In genomic region chr1:67685067-67685557, GRCh38 we compare ENCODE assay signal across 1 cellular context.
TF ChIP-seq lines count a peak whose summit lies in the region.

GADD45A (plus strand) TSS chr1:67685201; CDS start chr1:67685495, 294 bp downstream.

TF ChIP-seq in HepG2, 621 proteins besides CTCF, POLR2A, EP300 and RAD21 (continued from another document and continues in another):
- TF ChIP-seq, protein P1, sequence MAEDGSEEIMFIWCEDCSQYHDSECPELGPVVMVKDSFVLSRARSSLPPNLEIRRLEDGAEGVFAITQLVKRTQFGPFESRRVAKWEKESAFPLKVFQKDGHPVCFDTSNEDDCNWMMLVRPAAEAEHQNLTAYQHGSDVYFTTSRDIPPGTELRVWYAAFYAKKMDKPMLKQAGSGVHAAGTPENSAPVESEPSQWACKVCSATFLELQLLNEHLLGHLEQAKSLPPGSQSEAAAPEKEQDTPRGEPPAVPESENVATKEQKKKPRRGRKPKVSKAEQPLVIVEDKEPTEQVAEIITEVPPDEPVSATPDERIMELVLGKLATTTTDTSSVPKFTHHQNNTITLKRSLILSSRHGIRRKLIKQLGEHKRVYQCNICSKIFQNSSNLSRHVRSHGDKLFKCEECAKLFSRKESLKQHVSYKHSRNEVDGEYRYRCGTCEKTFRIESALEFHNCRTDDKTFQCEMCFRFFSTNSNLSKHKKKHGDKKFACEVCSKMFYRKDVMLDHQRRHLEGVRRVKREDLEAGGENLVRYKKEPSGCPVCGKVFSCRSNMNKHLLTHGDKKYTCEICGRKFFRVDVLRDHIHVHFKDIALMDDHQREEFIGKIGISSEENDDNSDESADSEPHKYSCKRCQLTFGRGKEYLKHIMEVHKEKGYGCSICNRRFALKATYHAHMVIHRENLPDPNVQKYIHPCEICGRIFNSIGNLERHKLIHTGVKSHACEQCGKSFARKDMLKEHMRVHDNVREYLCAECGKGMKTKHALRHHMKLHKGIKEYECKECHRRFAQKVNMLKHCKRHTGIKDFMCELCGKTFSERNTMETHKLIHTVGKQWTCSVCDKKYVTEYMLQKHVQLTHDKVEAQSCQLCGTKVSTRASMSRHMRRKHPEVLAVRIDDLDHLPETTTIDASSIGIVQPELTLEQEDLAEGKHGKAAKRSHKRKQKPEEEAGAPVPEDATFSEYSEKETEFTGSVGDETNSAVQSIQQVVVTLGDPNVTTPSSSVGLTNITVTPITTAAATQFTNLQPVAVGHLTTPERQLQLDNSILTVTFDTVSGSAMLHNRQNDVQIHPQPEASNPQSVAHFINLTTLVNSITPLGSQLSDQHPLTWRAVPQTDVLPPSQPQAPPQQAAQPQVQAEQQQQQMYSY (CRISPR knock-in tag; IDR thresholded peaks at IDR 0.05): peak; percentile 11; the same call in 1 of the 2 replicates
- TF ChIP-seq, protein P2, sequence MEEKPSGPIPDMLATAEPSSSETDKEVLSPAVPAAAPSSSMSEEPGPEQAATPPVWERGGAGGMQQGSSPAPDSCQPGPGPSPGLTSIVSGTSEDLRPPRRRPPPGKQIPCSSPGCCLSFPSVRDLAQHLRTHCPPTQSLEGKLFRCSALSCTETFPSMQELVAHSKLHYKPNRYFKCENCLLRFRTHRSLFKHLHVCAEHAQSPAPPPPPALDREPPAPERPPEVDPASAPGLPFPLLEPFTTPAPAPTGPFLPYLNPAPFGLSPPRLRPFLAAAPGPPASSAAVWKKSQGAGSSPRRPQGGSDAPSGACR (CRISPR knock-in tag; IDR thresholded peaks at IDR 0.05): peak; percentile 57; the same call in 1 of the 2 replicates
- TF ChIP-seq ZSCAN22 (CRISPR knock-in tag; IDR thresholded peaks at IDR 0.05) (no peak), ZNF598 (CRISPR knock-in tag; IDR thresholded peaks at IDR 0.05; ENCODE audit: borderline replicate concordance) (peak; percentile 77; the same call in 1 of the 2 replicates), PBX2 (CRISPR knock-in tag; IDR thresholded peaks at IDR 0.05) (no peak), RARA (CRISPR knock-in tag; IDR thresholded peaks at IDR 0.05) (peak; percentile 67), TRAFD1 (CRISPR knock-in tag; IDR thresholded peaks at IDR 0.05; ENCODE audit: borderline replicate concordance) (no peak), ZNF543 (CRISPR knock-in tag; IDR thresholded peaks at IDR 0.05) (peak; percentile 70; the same call in 1 of the 2 replicates), SOX13 (IDR thresholded peaks at IDR 0.05) (peak; percentile 40; the same call in 1 of the 2 replicates), SOX13 (CRISPR knock-in tag; conservative IDR thresholded peaks at IDR 0.05 in 1 of 2, IDR thresholded peaks at IDR 0.05 in 1 of 2) (peak; percentile 53 to 63; a peak in 2 of 4 replicates), KDM3A (CRISPR knock-in tag; IDR thresholded peaks at IDR 0.05; ENCODE audit: low read depth) (peak; percentile 84; the same call in 1 of the 2 replicates), SCMH1 (CRISPR knock-in tag; IDR thresholded peaks at IDR 0.05; ENCODE audit: borderline replicate concordance) (no peak), ZBED4 (CRISPR knock-in tag; IDR thresholded peaks at IDR 0.05; ENCODE audit: borderline replicate concordance) (peak; percentile 86; the same call in 1 of the 2 replicates), EZH2 (conservative IDR thresholded peaks at IDR 0.05; ENCODE audit: low read depth, low read length) (no peak), SOX6 (IDR thresholded peaks at IDR 0.05) (no peak), SOX6 (CRISPR knock-in tag; IDR thresholded peaks at IDR 0.05) (peak; percentile 68), CHCHD3 (CRISPR knock-in tag; IDR thresholded peaks at IDR 0.05) (peak; percentile 66; the same call in 1 of the 2 replicates), ZNF34 (CRISPR knock-in tag; IDR thresholded peaks at IDR 0.05; ENCODE audit: borderline replicate concordance) (no peak), CEBPB (IDR thresholded peaks at IDR 0.05; ENCODE audit: borderline replicate concordance, low read depth, low read length) (no peak), MIER3 (CRISPR knock-in tag; IDR thresholded peaks at IDR 0.05; ENCODE audit: borderline replicate concordance) (peak; percentile 82; the same call in 1 of the 2 replicates), KMT2A (CRISPR knock-in tag; IDR thresholded peaks at IDR 0.05) (peak; percentile 82), KLF16 (CRISPR knock-in tag; IDR thresholded peaks at IDR 0.05) (peak in 1 of 2 experiments; percentile 88; a peak in 2 of 4 replicates), KAT7 (CRISPR knock-in tag; IDR thresholded peaks at IDR 0.05; ENCODE audit: borderline replicate concordance) (peak; percentile 96), ZFP82 (CRISPR knock-in tag; IDR thresholded peaks at IDR 0.05; ENCODE audit: borderline replicate concordance) (peak; percentile 93; the same call in 1 of the 2 replicates), HNF4G (IDR thresholded peaks at IDR 0.05; ENCODE audit: borderline replicate concordance, low read depth, low read length) (0 out of 2 replicates have a peak, but pooled peaks have one; percentile 37), HNF4G (CRISPR knock-in tag; IDR thresholded peaks at IDR 0.05; ENCODE audit: borderline replicate concordance, low read depth) (peak; percentile 62; the same call in 1 of the 2 replicates), HNRNPUL1 (IDR thresholded peaks at IDR 0.05; ENCODE audit: low read depth, low read length) (peak; percentile 39; the same call in 1 of the 2 replicates), ZNF33A (CRISPR knock-in tag; IDR thresholded peaks at IDR 0.05; ENCODE audit: borderline replicate concordance) (0 out of 2 replicates have a peak, but pooled peaks have one; percentile 36), ZNF616 (CRISPR knock-in tag; IDR thresholded peaks at IDR 0.05; ENCODE audit: low read depth) (0 out of 2 replicates have a peak, but pooled peaks have one; percentile 73), GTF2F1 (IDR thresholded peaks at IDR 0.05; ENCODE audit: low read length) (peak; percentile 90), ZNF580 (CRISPR knock-in tag; IDR thresholded peaks at IDR 0.05; ENCODE audit: borderline replicate concordance, low read depth) (peak; percentile 97; the same call in 1 of the 2 replicates), TSC22D2 (CRISPR knock-in tag; IDR thresholded peaks at IDR 0.05; ENCODE audit: borderline replicate concordance) (peak; percentile 95), MYNN (CRISPR knock-in tag; IDR thresholded peaks at IDR 0.05; ENCODE audit: low read depth) (peak; percentile 58; the same call in 1 of the 2 replicates), ZNF333 (CRISPR knock-in tag; IDR thresholded peaks at IDR 0.05; ENCODE audit: borderline replicate concordance) (peak; percentile 77; the same call in 1 of the 2 replicates), BORCS8-MEF2B (CRISPR knock-in tag; IDR thresholded peaks at IDR 0.05) (peak; percentile 87; the same call in 1 of the 2 replicates), ZNF501 (CRISPR knock-in tag; IDR thresholded peaks at IDR 0.05) (peak; percentile 75), ZNF329 (CRISPR knock-in tag; IDR thresholded peaks at IDR 0.05; ENCODE audit: low read depth) (0 out of 2 replicates have a peak, but pooled peaks have one; percentile 15), ERF (CRISPR knock-in tag; IDR thresholded peaks at IDR 0.05) (peak; percentile 93), ZMAT3 (CRISPR knock-in tag; conservative IDR thresholded peaks at IDR 0.05) (peak; percentile 88), SIN3B (IDR thresholded peaks at IDR 0.05; ENCODE audit: low read length) (no peak), ZNF224 (CRISPR knock-in tag; IDR thresholded peaks at IDR 0.05) (no peak)
- TF ChIP-seq, protein P3, sequence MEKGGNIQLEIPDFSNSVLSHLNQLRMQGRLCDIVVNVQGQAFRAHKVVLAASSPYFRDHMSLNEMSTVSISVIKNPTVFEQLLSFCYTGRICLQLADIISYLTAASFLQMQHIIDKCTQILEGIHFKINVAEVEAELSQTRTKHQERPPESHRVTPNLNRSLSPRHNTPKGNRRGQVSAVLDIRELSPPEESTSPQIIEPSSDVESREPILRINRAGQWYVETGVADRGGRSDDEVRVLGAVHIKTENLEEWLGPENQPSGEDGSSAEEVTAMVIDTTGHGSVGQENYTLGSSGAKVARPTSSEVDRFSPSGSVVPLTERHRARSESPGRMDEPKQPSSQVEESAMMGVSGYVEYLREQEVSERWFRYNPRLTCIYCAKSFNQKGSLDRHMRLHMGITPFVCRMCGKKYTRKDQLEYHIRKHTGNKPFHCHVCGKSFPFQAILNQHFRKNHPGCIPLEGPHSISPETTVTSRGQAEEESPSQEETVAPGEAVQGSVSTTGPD (CRISPR knock-in tag; IDR thresholded peaks at IDR 0.05): peak; percentile 68; the same call in 1 of the 2 replicates
- TF ChIP-seq, protein P4, sequence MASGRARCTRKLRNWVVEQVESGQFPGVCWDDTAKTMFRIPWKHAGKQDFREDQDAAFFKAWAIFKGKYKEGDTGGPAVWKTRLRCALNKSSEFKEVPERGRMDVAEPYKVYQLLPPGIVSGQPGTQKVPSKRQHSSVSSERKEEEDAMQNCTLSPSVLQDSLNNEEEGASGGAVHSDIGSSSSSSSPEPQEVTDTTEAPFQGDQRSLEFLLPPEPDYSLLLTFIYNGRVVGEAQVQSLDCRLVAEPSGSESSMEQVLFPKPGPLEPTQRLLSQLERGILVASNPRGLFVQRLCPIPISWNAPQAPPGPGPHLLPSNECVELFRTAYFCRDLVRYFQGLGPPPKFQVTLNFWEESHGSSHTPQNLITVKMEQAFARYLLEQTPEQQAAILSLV (CRISPR knock-in tag; IDR thresholded peaks at IDR 0.05; ENCODE audit: borderline replicate concordance): peak; percentile 66; the same call in 1 of the 2 replicates
- TF ChIP-seq, protein P5, sequence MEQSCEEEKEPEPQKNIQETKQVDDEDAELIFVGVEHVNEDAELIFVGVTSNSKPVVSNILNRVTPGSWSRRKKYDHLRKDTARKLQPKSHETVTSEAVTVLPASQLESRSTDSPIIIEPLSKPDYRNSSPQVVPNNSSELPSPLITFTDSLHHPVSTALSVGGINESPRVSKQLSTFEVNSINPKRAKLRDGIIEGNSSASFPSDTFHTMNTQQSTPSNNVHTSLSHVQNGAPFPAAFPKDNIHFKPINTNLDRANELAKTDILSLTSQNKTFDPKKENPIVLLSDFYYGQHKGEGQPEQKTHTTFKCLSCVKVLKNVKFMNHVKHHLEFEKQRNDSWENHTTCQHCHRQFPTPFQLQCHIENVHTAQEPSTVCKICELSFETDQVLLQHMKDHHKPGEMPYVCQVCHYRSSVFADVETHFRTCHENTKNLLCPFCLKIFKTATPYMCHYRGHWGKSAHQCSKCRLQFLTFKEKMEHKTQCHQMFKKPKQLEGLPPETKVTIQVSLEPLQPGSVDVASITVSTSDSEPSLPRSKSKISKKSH (CRISPR knock-in tag; IDR thresholded peaks at IDR 0.05; ENCODE audit: borderline replicate concordance): 0 out of 2 replicates have a peak, but pooled peaks have one; percentile 55
